ENCODE assay signal across 13 cellular contexts in the genomic region with DNA sequence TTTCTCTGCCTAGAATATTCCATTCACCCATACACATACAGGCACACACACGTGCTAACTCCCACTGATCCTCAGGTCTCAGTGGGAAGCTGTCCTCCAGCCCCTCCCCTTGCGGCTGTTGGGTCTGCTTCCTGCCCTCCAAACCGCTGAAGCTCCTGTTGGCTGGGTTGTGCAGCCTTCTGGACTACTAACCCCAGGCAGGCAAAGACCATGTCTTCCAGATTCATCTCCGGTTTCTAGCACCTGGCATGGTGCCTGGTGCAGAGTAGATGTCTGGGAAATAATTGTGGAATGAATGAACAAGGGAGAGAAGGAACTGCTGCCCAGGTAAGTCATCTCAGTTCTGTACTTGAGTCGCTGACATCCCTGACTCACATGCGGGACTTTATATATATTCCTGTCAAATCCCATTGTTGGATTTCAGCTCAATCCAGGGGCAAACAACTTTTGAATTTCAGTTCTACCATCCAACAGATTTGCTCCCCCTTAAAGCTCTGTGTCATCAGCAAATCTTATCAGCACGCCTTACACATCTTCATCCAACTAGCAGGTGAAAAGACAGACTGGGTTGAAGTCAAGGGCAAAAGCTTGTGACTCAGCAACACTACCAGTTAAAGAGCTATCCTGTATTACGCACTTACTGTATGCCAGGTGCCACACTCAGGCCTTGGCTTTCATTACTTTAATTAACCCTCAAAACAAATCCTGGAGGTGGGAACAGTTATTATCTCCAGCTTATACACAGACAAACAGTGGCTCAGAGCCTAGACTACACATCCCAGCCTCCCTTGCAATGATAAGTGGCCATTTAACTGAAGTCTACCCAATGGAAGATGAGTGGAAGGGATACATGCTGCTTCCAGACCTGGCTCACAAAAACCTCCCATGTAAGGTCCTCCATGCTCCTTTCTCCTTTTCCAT. TPM values are rescaled to one million over a fixed set of nuclear protein-coding genes. Genes with fewer than 3 reads are reported as not detected.
DNase-seq lines count a peak whose midpoint lies in the region; ATAC-seq and TF ChIP-seq lines count a peak whose summit lies in the region.
"Had no signal": no experiment of that assay in that cellular context is flagged by ENCODE, and none has a peak within 500 bp of the region (broad histone marks: within the 10 kb centered on the region; RNA-seq: fewer than 3 reads in every experiment).

No MANE protein-coding gene starts in this region.

- H4K8ac ChIP-seq in neuronal stem cell (ENCODE audit: low read depth, low read length), result no peak overlapping the region

- no peak overlapping the region for H3K18ac ChIP-seq in neuronal stem cell (ENCODE audit: low read length)

- H3K4me2 ChIP-seq in BLaER1, result peak overlapping the region; percentile 45
- no peak overlapping the region for H3K4me2 ChIP-seq in neuronal stem cell (ENCODE audit: insufficient read depth, low read length, poor library complexity, severe bottlenecking)

- H2AFZ ChIP-seq in neuronal stem cell (ENCODE audit: low read length), result no peak overlapping the region

- peaks cover 2% of the 10 kb centered on the region for H4K20me1 ChIP-seq in BLaER1

- H3K9me3 ChIP-seq in BLaER1 (no peaks in the 10 kb centered on the region), MG63 (no peaks in the 10 kb centered on the region), neuronal stem cell (replicated peaks in 1 of 2; ENCODE audit: control insufficient read depth in 2 of 2, insufficient read depth in 1 of 2, low read depth in 1 of 2, low read length in 2 of 2) (no peaks in the 10 kb centered on the region)
- H3K9me3 ChIP-seq: left lung had no signal

- no peak overlapping the region for H3K23ac ChIP-seq in neuronal stem cell (ENCODE audit: low read depth, low read length, poor library complexity)

- ATAC-seq in HG02870 (IDR thresholded peaks at IDR 0.05; ENCODE audit: unreplicated experiment), result no peak
- ATAC-seq: left lung, Panc1 had no signal

- no peak overlapping the region for H2BK15ac ChIP-seq in neuronal stem cell (ENCODE audit: low read length)

- H3K27ac ChIP-seq in BLaER1 (no peak overlapping the region), neuronal stem cell (replicated peaks; ENCODE audit: low read length) (no peak overlapping the region)
- H3K27ac ChIP-seq: left lung had no signal

- H3K4me3 ChIP-seq in BLaER1 (no peak overlapping the region), MG63 (no peak overlapping the region), cardiac fibroblast (replicated peaks in 1 of 2; ENCODE audit: low read depth in 2 of 2, low read length in 2 of 2) (no peak overlapping the region), neuronal stem cell (ENCODE audit: low read length in 2 of 2) (no peak overlapping the region)
- H3K4me3 ChIP-seq: left lung had no signal

- H3K79me1 ChIP-seq in neuronal stem cell (ENCODE audit: low read depth, low read length), result no peaks in the 10 kb centered on the region

- no peak overlapping the region for H2AK5ac ChIP-seq in neuronal stem cell (ENCODE audit: low read depth, low read length)

- DNase-seq in MG63 (peak; percentile 70), NCI-H69 (lab: John Stamatoyannopoulos, UW) (peak; percentile 92), cardiac fibroblast (ENCODE audit: low read depth in 2 of 2) (peak; percentile 11 to 57), KG1 (lab: John Stamatoyannopoulos, UW) (no peak), neuronal stem cell (ENCODE audit: low spot score) (no peak), NCI-H345 treated with DMSO at 0.1 percent for 48 hours (lab: John Stamatoyannopoulos, UW; ENCODE audit: unreplicated experiment) (no peak)
- DNase-seq: ACHN, DND-41, left lung, T1000 had no signal

- H3K27me3 ChIP-seq in BLaER1 (peaks cover 13% of the 10 kb centered on the region), MG63 (peaks cover 4% of the 10 kb centered on the region; the same call in 1 of the 2 replicates), neuronal stem cell (ENCODE audit: control insufficient read depth in 3 of 3, insufficient read depth in 3 of 3, low read depth in 1 of 3, low read length in 3 of 3) (peaks cover 0 to 11% (median under 1%) of the 10 kb centered on the region in 3 experiments)

- no peak for TF ChIP-seq CTCF in cardiac fibroblast (IDR thresholded peaks at IDR 0.05; ENCODE audit: low read depth, low read length)

- H2BK12ac ChIP-seq in neuronal stem cell (ENCODE audit: low read length), result no peak overlapping the region

- H3K4me1 ChIP-seq in BLaER1 (peaks cover 55% of the 10 kb centered on the region), neuronal stem cell (ENCODE audit: control insufficient read depth in 2 of 2, insufficient read depth in 1 of 2, low read depth in 1 of 2, low read length in 2 of 2) (peaks cover 15 to 17% of the 10 kb centered on the region in 2 donors)

- no peak overlapping the region for H2BK5ac ChIP-seq in neuronal stem cell (ENCODE audit: low read length)

- no peak overlapping the region for H3K4ac ChIP-seq in neuronal stem cell (ENCODE audit: low read length)

- no peak overlapping the region for H4K91ac ChIP-seq in neuronal stem cell (ENCODE audit: low read depth, low read length, poor library complexity)

- no peak overlapping the region for H2BK120ac ChIP-seq in neuronal stem cell (ENCODE audit: low read depth, low read length)

- no CpG with 5 or more reads among the region's 8 CpGs for WGBS in neuronal stem cell (ENCODE audit: extremely low coverage in 2 of 2, insufficient read length in 2 of 2, insufficient replicate concordance in 1 of 2), 2 donors

- no peak overlapping the region for H3K9ac ChIP-seq in BLaER1
- no peak overlapping the region for H3K9ac ChIP-seq in neuronal stem cell (ENCODE audit: low read depth, low read length, poor library complexity)

- H3K14ac ChIP-seq in neuronal stem cell (ENCODE audit: low read length), result no peak overlapping the region

- no peaks in the 10 kb centered on the region for H3K36me3 ChIP-seq in BLaER1
- H3K36me3 ChIP-seq in MG63, result no peaks in the 10 kb centered on the region
- H3K36me3 ChIP-seq in neuronal stem cell (replicated peaks in 1 of 2; ENCODE audit: control insufficient read depth in 2 of 2, insufficient read depth in 2 of 2, low read length in 2 of 2), result peaks cover 16 to 17% of the 10 kb centered on the region in 2 donors
- H3K36me3 ChIP-seq: left lung had no signal

RNA-seq across cellular contexts. Expression of a gene that starts 51.1 kb away (rescaled TPM):
- total RNA-seq in MG63 (2014; rRNA removed; shearing (Covaris generic); ENCODE audit: low replicate concordance), result 0.05 and 0.07 TPM in 2 replicates
- 7.3 TPM for polyA plus RNA-seq in neuronal stem cell (2013, experiment 1 of 2)
- polyA plus RNA-seq in neuronal stem cell (2013, experiment 2 of 2), result 7.4 TPM

Comparison
In these comparisons a context has a peak if more than half of its experiments do, and no peak if none do; other contexts are left out.
1. DNase-seq: peak in MG63 (single experiment), NCI-H69 (single experiment) and cardiac fibroblast (2 of 2); none in KG1 (single experiment), neuronal stem cell (single experiment) and NCI-H345 treated with DMSO at 0.1 percent for 48 hours (single experiment).